In the genomic region with DNA sequence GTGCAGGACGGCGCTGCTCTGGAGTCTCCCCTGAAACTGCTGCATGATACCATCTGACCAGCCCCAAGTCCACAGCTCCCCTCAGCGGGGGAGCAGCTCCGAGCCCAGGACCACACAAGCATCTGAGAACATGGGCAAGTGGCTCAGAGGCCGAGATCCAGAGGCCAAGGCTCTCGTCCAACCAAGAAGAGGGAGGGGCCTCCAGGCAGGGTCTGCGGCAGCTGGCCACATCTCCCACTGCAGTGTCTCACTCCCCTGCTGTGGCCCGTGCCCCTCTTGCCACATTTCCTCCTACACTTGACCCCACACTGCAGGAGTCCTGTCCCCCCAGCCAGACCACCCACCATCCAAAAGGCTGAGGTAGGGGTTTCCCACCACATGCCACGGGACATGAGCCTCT, we compare ENCODE assay signal across 1 cellular context.
TF ChIP-seq lines count a peak whose summit lies in the region.

No MANE protein-coding gene starts in this region.

TF ChIP-seq in H1, 55 proteins besides CTCF, POLR2A, EP300 and RAD21:
- TF ChIP-seq, protein P1, sequence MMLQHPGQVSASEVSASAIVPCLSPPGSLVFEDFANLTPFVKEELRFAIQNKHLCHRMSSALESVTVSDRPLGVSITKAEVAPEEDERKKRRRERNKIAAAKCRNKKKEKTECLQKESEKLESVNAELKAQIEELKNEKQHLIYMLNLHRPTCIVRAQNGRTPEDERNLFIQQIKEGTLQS (IDR thresholded peaks at IDR 0.05; ENCODE audit: insufficient read depth, low read depth, low read length): no peak
- TF ChIP-seq SUZ12 (IDR thresholded peaks at IDR 0.05; ENCODE audit: low read length) (no peak), CHD1 (IDR thresholded peaks at IDR 0.05; ENCODE audit: low read depth, low read length) (no peak), TAF1 (IDR thresholded peaks at IDR 0.05; ENCODE audit: low read depth, low read length) (no peak), RNF2 (IDR thresholded peaks at IDR 0.05; ENCODE audit: borderline replicate concordance, low read depth, low read length, missing control alignments, poor library complexity, severe bottlenecking) (no peak), NRF1 (IDR thresholded peaks at IDR 0.05; ENCODE audit: low read depth, low read length) (no peak), CBX5 (IDR thresholded peaks at IDR 0.05; ENCODE audit: low read depth, low read length) (no peak), JUN (IDR thresholded peaks at IDR 0.05; ENCODE audit: low read depth, low read length) (no peak), YY1 (IDR thresholded peaks at IDR 0.05; ENCODE audit: low read depth, low read length) (no peak), ASH2L (IDR thresholded peaks at IDR 0.05; ENCODE audit: low read length) (no peak)
